ENCODE assay signal across 1 cellular context in genomic region chr14:105162374-105162979, GRCh38.
TF ChIP-seq lines count a peak whose summit lies in the region.

No MANE protein-coding gene starts in this region.

TF ChIP-seq in HepG2, 621 proteins besides CTCF, POLR2A, EP300 and RAD21:
- TF ChIP-seq ZBTB10 (CRISPR knock-in tag; IDR thresholded peaks at IDR 0.05; ENCODE audit: borderline replicate concordance) = 0 out of 2 replicates have a peak, but pooled peaks have one; percentile 32
- no peak for TF ChIP-seq RORA (CRISPR knock-in tag; IDR thresholded peaks at IDR 0.05)
- TF ChIP-seq, protein P1, sequence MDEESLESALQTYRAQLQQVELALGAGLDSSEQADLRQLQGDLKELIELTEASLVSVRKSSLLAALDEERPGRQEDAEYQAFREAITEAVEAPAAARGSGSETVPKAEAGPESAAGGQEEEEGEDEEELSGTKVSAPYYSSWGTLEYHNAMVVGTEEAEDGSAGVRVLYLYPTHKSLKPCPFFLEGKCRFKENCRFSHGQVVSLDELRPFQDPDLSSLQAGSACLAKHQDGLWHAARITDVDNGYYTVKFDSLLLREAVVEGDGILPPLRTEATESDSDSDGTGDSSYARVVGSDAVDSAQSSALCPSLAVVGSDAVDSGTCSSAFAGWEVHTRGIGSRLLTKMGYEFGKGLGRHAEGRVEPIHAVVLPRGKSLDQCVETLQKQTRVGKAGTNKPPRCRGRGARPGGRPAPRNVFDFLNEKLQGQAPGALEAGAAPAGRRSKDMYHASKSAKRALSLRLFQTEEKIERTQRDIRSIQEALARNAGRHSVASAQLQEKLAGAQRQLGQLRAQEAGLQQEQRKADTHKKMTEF (CRISPR knock-in tag; IDR thresholded peaks at IDR 0.05) = no peak
